Comparison of ENCODE assay signal across 1 cellular context in genomic region chr15:41661529-41662225, GRCh38.
TF ChIP-seq lines count a peak whose summit lies in the region.

No MANE protein-coding gene starts in this region.

TF ChIP-seq in HepG2, 621 proteins besides CTCF, POLR2A, EP300 and RAD21 (continued from another document):
- TF ChIP-seq, protein P1, sequence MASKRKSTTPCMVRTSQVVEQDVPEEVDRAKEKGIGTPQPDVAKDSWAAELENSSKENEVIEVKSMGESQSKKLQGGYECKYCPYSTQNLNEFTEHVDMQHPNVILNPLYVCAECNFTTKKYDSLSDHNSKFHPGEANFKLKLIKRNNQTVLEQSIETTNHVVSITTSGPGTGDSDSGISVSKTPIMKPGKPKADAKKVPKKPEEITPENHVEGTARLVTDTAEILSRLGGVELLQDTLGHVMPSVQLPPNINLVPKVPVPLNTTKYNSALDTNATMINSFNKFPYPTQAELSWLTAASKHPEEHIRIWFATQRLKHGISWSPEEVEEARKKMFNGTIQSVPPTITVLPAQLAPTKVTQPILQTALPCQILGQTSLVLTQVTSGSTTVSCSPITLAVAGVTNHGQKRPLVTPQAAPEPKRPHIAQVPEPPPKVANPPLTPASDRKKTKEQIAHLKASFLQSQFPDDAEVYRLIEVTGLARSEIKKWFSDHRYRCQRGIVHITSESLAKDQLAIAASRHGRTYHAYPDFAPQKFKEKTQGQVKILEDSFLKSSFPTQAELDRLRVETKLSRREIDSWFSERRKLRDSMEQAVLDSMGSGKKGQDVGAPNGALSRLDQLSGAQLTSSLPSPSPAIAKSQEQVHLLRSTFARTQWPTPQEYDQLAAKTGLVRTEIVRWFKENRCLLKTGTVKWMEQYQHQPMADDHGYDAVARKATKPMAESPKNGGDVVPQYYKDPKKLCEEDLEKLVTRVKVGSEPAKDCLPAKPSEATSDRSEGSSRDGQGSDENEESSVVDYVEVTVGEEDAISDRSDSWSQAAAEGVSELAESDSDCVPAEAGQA (IDR thresholded peaks at IDR 0.05; ENCODE audit: low read depth) = no peak
- TF ChIP-seq, protein P1 (CRISPR knock-in tag; IDR thresholded peaks at IDR 0.05; ENCODE audit: borderline replicate concordance) = no peak
- peak; percentile 61; the same call in 1 of the 2 replicates for TF ChIP-seq ARNT2 (CRISPR knock-in tag; IDR thresholded peaks at IDR 0.05; ENCODE audit: low read depth)
- TF ChIP-seq RFX1 (IDR thresholded peaks at IDR 0.05) = peak; percentile 66; the same call in 1 of the 2 replicates
- TF ChIP-seq MED13 (CRISPR knock-in tag; IDR thresholded peaks at IDR 0.05) = no peak
- TF ChIP-seq ZNF180 (CRISPR knock-in tag; IDR thresholded peaks at IDR 0.05; ENCODE audit: borderline replicate concordance, low read depth) = no peak
- 0 out of 2 replicates have a peak, but pooled peaks have one; percentile 23 for TF ChIP-seq KLF12 (CRISPR knock-in tag; IDR thresholded peaks at IDR 0.05; ENCODE audit: borderline replicate concordance)
- no peak for TF ChIP-seq SOX13 (IDR thresholded peaks at IDR 0.05)
- no peak for TF ChIP-seq SOX13 (CRISPR knock-in tag; conservative IDR thresholded peaks at IDR 0.05 in 1 of 2, IDR thresholded peaks at IDR 0.05 in 1 of 2)
- TF ChIP-seq GABPB1 (CRISPR knock-in tag; IDR thresholded peaks at IDR 0.05) = peak; percentile 89
- TF ChIP-seq, protein P2, sequence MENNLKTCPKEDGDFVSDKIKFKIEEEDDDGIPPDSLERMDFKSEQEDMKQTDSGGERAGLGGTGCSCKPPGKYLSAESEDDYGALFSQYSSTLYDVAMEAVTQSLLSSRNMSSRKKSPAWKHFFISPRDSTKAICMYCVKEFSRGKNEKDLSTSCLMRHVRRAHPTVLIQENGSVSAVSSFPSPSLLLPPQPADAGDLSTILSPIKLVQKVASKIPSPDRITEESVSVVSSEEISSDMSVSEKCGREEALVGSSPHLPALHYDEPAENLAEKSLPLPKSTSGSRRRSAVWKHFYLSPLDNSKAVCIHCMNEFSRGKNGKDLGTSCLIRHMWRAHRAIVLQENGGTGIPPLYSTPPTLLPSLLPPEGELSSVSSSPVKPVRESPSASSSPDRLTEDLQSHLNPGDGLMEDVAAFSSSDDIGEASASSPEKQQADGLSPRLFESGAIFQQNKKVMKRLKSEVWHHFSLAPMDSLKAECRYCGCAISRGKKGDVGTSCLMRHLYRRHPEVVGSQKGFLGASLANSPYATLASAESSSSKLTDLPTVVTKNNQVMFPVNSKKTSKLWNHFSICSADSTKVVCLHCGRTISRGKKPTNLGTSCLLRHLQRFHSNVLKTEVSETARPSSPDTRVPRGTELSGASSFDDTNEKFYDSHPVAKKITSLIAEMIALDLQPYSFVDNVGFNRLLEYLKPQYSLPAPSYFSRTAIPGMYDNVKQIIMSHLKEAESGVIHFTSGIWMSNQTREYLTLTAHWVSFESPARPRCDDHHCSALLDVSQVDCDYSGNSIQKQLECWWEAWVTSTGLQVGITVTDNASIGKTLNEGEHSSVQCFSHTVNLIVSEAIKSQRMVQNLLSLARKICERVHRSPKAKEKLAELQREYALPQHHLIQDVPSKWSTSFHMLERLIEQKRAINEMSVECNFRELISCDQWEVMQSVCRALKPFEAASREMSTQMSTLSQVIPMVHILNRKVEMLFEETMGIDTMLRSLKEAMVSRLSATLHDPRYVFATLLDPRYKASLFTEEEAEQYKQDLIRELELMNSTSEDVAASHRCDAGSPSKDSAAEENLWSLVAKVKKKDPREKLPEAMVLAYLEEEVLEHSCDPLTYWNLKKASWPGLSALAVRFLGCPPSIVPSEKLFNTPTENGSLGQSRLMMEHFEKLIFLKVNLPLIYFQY (CRISPR knock-in tag; IDR thresholded peaks at IDR 0.05; ENCODE audit: borderline replicate concordance) = peak; percentile 88; the same call in 1 of the 2 replicates
- TF ChIP-seq GZF1 (CRISPR knock-in tag; IDR thresholded peaks at IDR 0.05) = no peak
- TF ChIP-seq ZNF574 (CRISPR knock-in tag; IDR thresholded peaks at IDR 0.05) = peak; percentile 70
- peak; percentile 44; the same call in 1 of the 2 replicates for TF ChIP-seq PHF8 (CRISPR knock-in tag; IDR thresholded peaks at IDR 0.05)
- TF ChIP-seq RBM22 (optimal IDR thresholded peaks at IDR 0.05; ENCODE audit: low read length) = no peak
- no peak for TF ChIP-seq LRRFIP1 (CRISPR knock-in tag; conservative IDR thresholded peaks at IDR 0.05)
- 0 out of 2 replicates have a peak, but pooled peaks have one; percentile 16 for TF ChIP-seq CREB1 (IDR thresholded peaks at IDR 0.05)
- no peak for TF ChIP-seq CREB1 (CRISPR knock-in tag; IDR thresholded peaks at IDR 0.05)
- TF ChIP-seq TFAP4 (IDR thresholded peaks at IDR 0.05; ENCODE audit: borderline replicate concordance, low read depth) = peak; percentile 87
- peak; percentile 70; the same call in 1 of the 2 replicates for TF ChIP-seq NFKB2 (CRISPR knock-in tag; IDR thresholded peaks at IDR 0.05; ENCODE audit: borderline replicate concordance)
- TF ChIP-seq SOX6 (IDR thresholded peaks at IDR 0.05) = no peak
- TF ChIP-seq SOX6 (CRISPR knock-in tag; IDR thresholded peaks at IDR 0.05) = peak; percentile 30; the same call in 1 of the 2 replicates
- TF ChIP-seq SAFB2 (CRISPR knock-in tag; IDR thresholded peaks at IDR 0.05; ENCODE audit: borderline replicate concordance, low read depth) = no peak
- no peak for TF ChIP-seq KLF13 (CRISPR knock-in tag; IDR thresholded peaks at IDR 0.05)
- TF ChIP-seq ZNF430 (CRISPR knock-in tag; IDR thresholded peaks at IDR 0.05) = peak; percentile 27; the same call in 1 of the 2 replicates
- peak; percentile 96 for TF ChIP-seq SIN3A (IDR thresholded peaks at IDR 0.05; ENCODE audit: borderline replicate concordance, low read depth, low read length)
- 0 out of 2 replicates have a peak, but pooled peaks have one; percentile 23 for TF ChIP-seq BCL3 (CRISPR knock-in tag; IDR thresholded peaks at IDR 0.05)
- no peak for TF ChIP-seq FOSL1 (CRISPR knock-in tag; IDR thresholded peaks at IDR 0.05; ENCODE audit: borderline replicate concordance)
- TF ChIP-seq MED1 (CRISPR knock-in tag; IDR thresholded peaks at IDR 0.05) = peak; percentile 36
- peak; percentile 78 for TF ChIP-seq HOXA3 (CRISPR knock-in tag; IDR thresholded peaks at IDR 0.05)
- no peak for TF ChIP-seq ZNF550 (CRISPR knock-in tag; IDR thresholded peaks at IDR 0.05; ENCODE audit: borderline replicate concordance)
- no peak for TF ChIP-seq RCOR2 (CRISPR knock-in tag; IDR thresholded peaks at IDR 0.05)
- no peak for TF ChIP-seq ATF7 (IDR thresholded peaks at IDR 0.05)
- peak; percentile 37; the same call in 1 of the 2 replicates for TF ChIP-seq ATF7 (CRISPR knock-in tag; IDR thresholded peaks at IDR 0.05)
- no peak for TF ChIP-seq ZNF337 (CRISPR knock-in tag; IDR thresholded peaks at IDR 0.05; ENCODE audit: borderline replicate concordance, low read depth)
- peak; percentile 74 for TF ChIP-seq ZNF501 (CRISPR knock-in tag; IDR thresholded peaks at IDR 0.05)
- 0 out of 2 replicates have a peak, but pooled peaks have one; percentile 67 for TF ChIP-seq ZNF253 (CRISPR knock-in tag; IDR thresholded peaks at IDR 0.05; ENCODE audit: borderline replicate concordance)
- no peak for TF ChIP-seq ZNF891 (CRISPR knock-in tag; IDR thresholded peaks at IDR 0.05)
- peak; percentile 95 for TF ChIP-seq MAX (IDR thresholded peaks at IDR 0.05)
- TF ChIP-seq GATAD1 (CRISPR knock-in tag; IDR thresholded peaks at IDR 0.05) = peak; percentile 55; the same call in 1 of the 2 replicates
- TF ChIP-seq MEIS2 (CRISPR knock-in tag; IDR thresholded peaks at IDR 0.05) = peak; percentile 62; the same call in 1 of the 2 replicates
- peak; percentile 75 for TF ChIP-seq ETV5 (CRISPR knock-in tag; IDR thresholded peaks at IDR 0.05; ENCODE audit: borderline replicate concordance)
- peak; percentile 88; the same call in 1 of the 2 replicates for TF ChIP-seq TGIF2 (CRISPR knock-in tag; IDR thresholded peaks at IDR 0.05)
- TF ChIP-seq ZNF713 (CRISPR knock-in tag; IDR thresholded peaks at IDR 0.05) = no peak
- 0 out of 2 replicates have a peak, but pooled peaks have one; percentile 35 for TF ChIP-seq NFYB (CRISPR knock-in tag; IDR thresholded peaks at IDR 0.05)
- TF ChIP-seq ZBTB38 (CRISPR knock-in tag; IDR thresholded peaks at IDR 0.05) = 0 out of 2 replicates have a peak, but pooled peaks have one; percentile 19
